8 cellular contexts compared by ENCODE assay signal in the genomic region with DNA sequence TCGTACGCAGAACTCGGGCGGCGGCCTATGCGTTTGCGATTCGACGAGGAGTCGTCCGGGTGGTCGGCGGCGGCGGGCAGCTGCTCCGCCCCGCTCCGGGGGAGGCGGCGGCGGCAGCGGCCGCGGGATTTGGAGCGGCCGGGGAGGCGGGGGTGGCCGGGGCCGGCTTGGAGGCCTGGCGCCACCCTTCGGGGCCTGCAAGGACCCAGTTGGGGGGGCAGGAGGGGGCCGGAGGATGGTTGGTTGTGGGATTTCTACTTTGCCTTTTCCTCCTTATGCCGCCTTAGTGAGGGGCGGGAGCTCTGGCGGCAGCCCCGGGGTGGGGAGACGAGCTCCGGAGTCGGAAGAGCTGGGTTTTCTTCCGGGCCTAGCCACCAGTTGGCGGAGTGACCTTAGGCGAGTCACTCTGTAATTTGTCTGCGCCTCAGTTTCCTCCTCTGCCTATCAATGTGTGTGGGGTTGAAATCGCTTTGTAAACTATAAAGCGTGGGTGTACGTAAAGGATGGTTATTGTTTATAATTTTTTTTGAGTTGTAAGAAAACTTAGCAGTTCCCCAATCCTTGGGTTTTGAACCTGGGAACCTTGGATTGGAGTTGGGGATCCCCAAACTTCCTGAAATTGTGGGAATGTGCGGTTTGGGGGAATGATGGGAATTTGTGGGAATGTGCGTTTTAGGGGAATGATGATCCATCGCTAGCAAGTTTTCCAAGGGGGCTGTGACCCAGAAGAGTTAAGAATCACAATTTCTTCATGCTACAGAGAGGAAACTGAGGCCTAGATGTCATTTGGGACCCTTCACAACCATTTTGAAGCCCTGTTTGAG. TPM values are rescaled to one million over a fixed set of nuclear protein-coding genes. Genes with fewer than 3 reads are reported as not detected.
DNase-seq lines count a peak whose midpoint lies in the region; ATAC-seq, FAIRE-seq and TF ChIP-seq lines count a peak whose summit lies in the region.

No MANE protein-coding gene starts in this region.

- no peak for FAIRE-seq in HepG2 (lab: Jason Lieb, UNC)

- H3K36me3 Mint-ChIP-seq in CD14-positive monocyte = peaks cover 38 to 40% of the 10 kb centered on the region in 2 donors
- H3K36me3 Mint-ChIP-seq in T-cell = peaks cover 59% of the 10 kb centered on the region

- peaks cover 62% of the 10 kb centered on the region for H3K4me1 ChIP-seq in HepG2 (ENCODE audit: insufficient read depth, low read length)

- H3K4me1 Mint-ChIP-seq in CD14-positive monocyte = peaks cover 34% of the 10 kb centered on the region
- peaks cover 26 to 68% (median 59%) of the 10 kb centered on the region in 3 donors for H3K4me1 Mint-ChIP-seq in T-cell

- H3K9me3 ChIP-seq in HepG2 (ENCODE audit: low read length) = no peaks in the 10 kb centered on the region

- H3K9ac ChIP-seq in HepG2 (ENCODE audit: insufficient read depth, low read depth, low read length) = peak overlapping the region; percentile 84

- peaks cover 18 to 61% (median 46%) of the 10 kb centered on the region in 7 donors for H3K9me3 Mint-ChIP-seq in CD14-positive monocyte
- peaks cover 7 to 47% (median 37%) of the 10 kb centered on the region in 3 donors for H3K9me3 Mint-ChIP-seq in T-cell

- CTCF ChIA-PET in T-cell (lab: Charles Lee) = interaction anchor here (0.6 to 1.9 kb wide), 8 partner anchors 30 to 335 kb away, joined by 3 to 6 read pairs (median 4); a partner anchor contains a TSS
- CTCF ChIA-PET in HepG2 (lab: Yijun Ruan, JAX; ENCODE audit: low intra/inter-chr PET ratio, low total read pairs) = no interaction called here

- peaks cover 3 to 34% of the 10 kb centered on the region in 2 experiments; a peak in 3 of 5 replicates for H3K36me3 ChIP-seq in HepG2 (replicated peaks in 1 of 2; ENCODE audit: control insufficient read depth in 1 of 2, insufficient read depth in 2 of 2, low read length in 2 of 2)

- peak overlapping the region; percentile 94 to 95 for H3K4me3 Mint-ChIP-seq in CD14-positive monocyte
- H3K4me3 Mint-ChIP-seq in T-cell = peak overlapping the region; percentile 90 to 91 (median 91)

- peak overlapping the region; percentile 85 to 99 (median 94) for H3K27ac Mint-ChIP-seq in CD14-positive monocyte
- H3K27ac Mint-ChIP-seq in T-cell = peak overlapping the region; percentile 68 to 70

- intact Hi-C loops in CD14-positive monocyte (cut with micrococcal nuclease) = loop anchor here (5.0 to 10.0 kb wide), 7 partner anchors 113 to 1505 kb away; a partner anchor contains a TSS
- intact Hi-C loops in HepG2 (cut with micrococcal nuclease; ENCODE audit: unreplicated experiment) = loop anchor here (5.0 kb wide), 2 partner anchors 88 to 113 kb away; a partner anchor contains a TSS

- H3K4me3 ChIP-seq in HepG2 (replicated peaks in 1 of 3; ENCODE audit: insufficient read depth in 1 of 3, low read depth in 2 of 3, low read length in 3 of 3) = peak overlapping the region; percentile 80 to 89 (median 88)

- H3K27me3 Mint-ChIP-seq in CD14-positive monocyte (ENCODE audit: low read depth in 3 of 3) (peaks cover 0 to 3% (median 0%) of the 10 kb centered on the region in 3 donors), T-cell (no peaks in the 10 kb centered on the region)

- peaks cover 77% of the 10 kb centered on the region for H3K79me2 ChIP-seq in HepG2 (ENCODE audit: insufficient read depth, low read length)

- DNase-seq in CD14-positive monocyte (ENCODE audit: low spot score) = peak; percentile 50
- peak in 18 of 34 experiments; percentile 9 to 40 (median 22) for DNase-seq in T-cell
- peak; percentile 12 for DNase-seq in cerebellar cortex (ENCODE audit: low spot score)
- DNase-seq in HepG2 (ENCODE audit: low spot score) = peak; percentile 12
- peak; percentile 56 for DNase-seq in stimulated activated CD8-positive, alpha-beta memory T cell treated with anti-CD3 and anti-CD28 coated beads, Interleukin-4, amount 100 ng/mL, for 48 hours
- DNase-seq in SHP77 treated with DMSO at 0.1 percent for 48 hours (lab: John Stamatoyannopoulos, UW) = no peak

- no peaks in the 10 kb centered on the region; a peak in 1 of 5 replicates for H3K27me3 ChIP-seq in HepG2 (ENCODE audit: control insufficient read depth in 1 of 2, insufficient read depth in 2 of 2, low read length in 2 of 2)

- peak overlapping the region; percentile 96 for H3K4me2 ChIP-seq in HepG2 (ENCODE audit: low read depth, low read length)

- TF ChIP-seq POLR2A in HepG2 (IDR thresholded peaks at IDR 0.05; ENCODE audit: insufficient read depth in 1 of 2, low read depth in 2 of 2, low read length in 2 of 2) = no peak

- TF ChIP-seq RAD21 in HepG2 (CRISPR knock-in tag; IDR thresholded peaks at IDR 0.05) = no peak

- 2% methylated on average over 15 of the region's 49 CpGs for WGBS in HepG2 (ENCODE audit: low lambda C conversion rate)

- in situ Hi-C loops in HepG2 (cut with HindIII; ENCODE audit: extremely low pct_ligation_motif_present, low pct_unique_long_range_greater_than_20kb) = loop anchor here (5.0 to 10.0 kb wide), 2 partner anchors 113 to 175 kb away; a partner anchor contains a TSS

- POLR2A ChIA-PET in T-cell (lab: Charles Lee) = interaction anchor here (0.6 to 1.0 kb wide), 4 partner anchors 14 to 380 kb away, joined by 3 to 5 read pairs (median 4); no protein-coding TSS in a partner anchor
- POLR2A ChIA-PET in HepG2 (lab: Yijun Ruan, JAX) = interaction anchor here (0.6 to 7.6 kb wide), 25 partner anchors 9 to 378 kb away, joined by 3 to 113 read pairs (median 4); a partner anchor contains a TSS

- TF ChIP-seq CTCF in CD14-positive monocyte (IDR thresholded peaks at IDR 0.05) = no peak
- TF ChIP-seq CTCF in HepG2 (CRISPR knock-in tag; IDR thresholded peaks at IDR 0.05) = no peak; the same call in 1 of the 2 replicates

- H3K27ac ChIP-seq in HepG2 (ENCODE audit: extremely low read length, insufficient read depth, low read length) = peak overlapping the region; percentile 84

- ATAC-seq in GM19324 (IDR thresholded peaks at IDR 0.05; ENCODE audit: low FRiP score, unreplicated experiment) (peak; percentile 41), HG03457 (IDR thresholded peaks at IDR 0.05; ENCODE audit: unreplicated experiment) (peak; percentile 20), T-cell (replicated peaks in 1 of 4) (peak; percentile 13 to 28 (median 18)), HepG2 (peak; percentile 31)

- TF ChIP-seq EP300 in HepG2 (IDR thresholded peaks at IDR 0.05; ENCODE audit: low read depth in 2 of 2, low read length in 2 of 2) = no peak
- TF ChIP-seq EP300 in HepG2 (CRISPR knock-in tag; IDR thresholded peaks at IDR 0.05; ENCODE audit: borderline replicate concordance) = no peak

- H2AFZ ChIP-seq in HepG2 (ENCODE audit: low read length) = no peak overlapping the region

- peaks cover 23% of the 10 kb centered on the region for H4K20me1 ChIP-seq in HepG2 (ENCODE audit: insufficient read depth, low read length)

- no TSS peak for BruUV-seq in HepG2 (replicated peaks; lab: Mats Ljungman, UMichigan)

RNA-seq across cellular contexts. Expression of a gene that starts 0.7 kb away (rescaled TPM):
- polyA plus RNA-seq in CD14-positive monocyte = 10 to 100 TPM in 1 of 2 donors, 1 to 10 TPM in 1; 9.9 to 13.9 TPM
- 100 to 1,000 TPM in 2 of 5 donors, 10 to 100 TPM in 3; 92.6 to 115 (median 94.8) TPM for total RNA-seq in T-cell
- total RNA-seq in HepG2 (2016; rRNA removed; fragmentation: Illumina TruSeq; extraction: Trizol) = 32.8 and 35.2 TPM in 2 replicates
- total RNA-seq in HepG2 (2016; cell fraction: cytosol; rRNA removed; fragmentation: Illumina TruSeq; extraction: Trizol; ENCODE audit: low read depth) = 5.6 TPM in 2 replicates
- total RNA-seq in HepG2 (2016; cell fraction: insoluble cytoplasmic fraction; rRNA removed; fragmentation: Illumina TruSeq; extraction: Trizol) = 29.2 and 33.7 TPM in 2 replicates
- 14.7 and 16.1 TPM in 2 replicates for total RNA-seq in HepG2 (2016; cell fraction: membrane; rRNA removed; fragmentation: Illumina TruSeq; extraction: Trizol)
- 83.8 and 92.0 TPM in 2 replicates for total RNA-seq in HepG2 (2016; cell fraction: nucleus; rRNA removed; fragmentation: Illumina TruSeq; extraction: Trizol)
- polyA plus RNA-seq in HepG2 (2011; rRNA removed) = 101 and 122 TPM in 2 replicates
- polyA plus RNA-seq in HepG2 (2011; cell fraction: cytosol; rRNA removed) = 31.0 and 49.1 TPM in 2 replicates
- polyA plus RNA-seq in HepG2 (2011; cell fraction: nucleus; rRNA removed) = 221 and 244 TPM in 2 replicates
- polyA plus RNA-seq in HepG2 (2012) = 49.1 and 54.7 TPM in 2 replicates
- polyA plus RNA-seq in HepG2 (2016; cell fraction: cytosol; fragmentation: Illumina TruSeq; extraction: Trizol; ENCODE audit: low read depth) = 2.9 and 3.1 TPM in 2 replicates
- polyA plus RNA-seq in HepG2 (2016; cell fraction: insoluble cytoplasmic fraction; fragmentation: Illumina TruSeq; extraction: Trizol; ENCODE audit: low read depth) = 37.7 TPM in 2 replicates
- 8.1 and 9.1 TPM in 2 replicates for polyA plus RNA-seq in HepG2 (2016; cell fraction: membrane; fragmentation: Illumina TruSeq; extraction: Trizol; ENCODE audit: low read depth)
- polyA plus RNA-seq in HepG2 (2016; cell fraction: nucleus; fragmentation: Illumina TruSeq; extraction: Trizol; ENCODE audit: insufficient read depth, low read depth) = 201 TPM in 2 replicates
- polyA minus RNA-seq in HepG2 (2011; rRNA and poly(A)+ RNA removed; ENCODE audit: low replicate concordance) = 56.5 and 73.9 TPM in 2 replicates
- polyA minus RNA-seq in HepG2 (2011; cell fraction: cytosol; rRNA and poly(A)+ RNA removed) = 31.0 and 37.3 TPM in 2 replicates
- 167 and 186 TPM in 2 replicates for polyA minus RNA-seq in HepG2 (2011; cell fraction: nucleus; rRNA and poly(A)+ RNA removed)

RNA-seq across cellular contexts. Expression of a gene that starts 1.2 kb away (rescaled TPM):
- 1 to 10 TPM; 2.1 to 2.4 TPM for polyA plus RNA-seq in CD14-positive monocyte
- 10 to 100 TPM; 33.6 to 49.1 (median 45.4) TPM for total RNA-seq in T-cell
- 18.3 and 28.2 TPM in 2 replicates for total RNA-seq in HepG2 (2016; rRNA removed; fragmentation: Illumina TruSeq; extraction: Trizol)
- total RNA-seq in HepG2 (2016; cell fraction: cytosol; rRNA removed; fragmentation: Illumina TruSeq; extraction: Trizol; ENCODE audit: low read depth) = 3.4 and 4.3 TPM in 2 replicates
- total RNA-seq in HepG2 (2016; cell fraction: insoluble cytoplasmic fraction; rRNA removed; fragmentation: Illumina TruSeq; extraction: Trizol) = 18.9 and 25.4 TPM in 2 replicates
- 10.0 and 14.7 TPM in 2 replicates for total RNA-seq in HepG2 (2016; cell fraction: membrane; rRNA removed; fragmentation: Illumina TruSeq; extraction: Trizol)
- total RNA-seq in HepG2 (2016; cell fraction: nucleus; rRNA removed; fragmentation: Illumina TruSeq; extraction: Trizol) = 27.6 and 33.4 TPM in 2 replicates
- polyA plus RNA-seq in HepG2 (2011; rRNA removed) = 11.9 and 17.8 TPM in 2 replicates
- 6.2 and 6.3 TPM in 2 replicates for polyA plus RNA-seq in HepG2 (2011; cell fraction: cytosol; rRNA removed)
- 24.9 and 45.2 TPM in 2 replicates for polyA plus RNA-seq in HepG2 (2011; cell fraction: nucleus; rRNA removed)
- 25.4 and 32.4 TPM in 2 replicates for polyA plus RNA-seq in HepG2 (2012)
- 1.6 and 2.2 TPM in 2 replicates for polyA plus RNA-seq in HepG2 (2016; cell fraction: cytosol; fragmentation: Illumina TruSeq; extraction: Trizol; ENCODE audit: low read depth)
- 25.6 and 32.0 TPM in 2 replicates for polyA plus RNA-seq in HepG2 (2016; cell fraction: insoluble cytoplasmic fraction; fragmentation: Illumina TruSeq; extraction: Trizol; ENCODE audit: low read depth)
- 5.2 and 5.5 TPM in 2 replicates for polyA plus RNA-seq in HepG2 (2016; cell fraction: membrane; fragmentation: Illumina TruSeq; extraction: Trizol; ENCODE audit: low read depth)
- polyA plus RNA-seq in HepG2 (2016; cell fraction: nucleus; fragmentation: Illumina TruSeq; extraction: Trizol; ENCODE audit: insufficient read depth, low read depth) = 67.7 and 78.0 TPM in 2 replicates
- 30.7 and 35.6 TPM in 2 replicates for polyA minus RNA-seq in HepG2 (2011; rRNA and poly(A)+ RNA removed; ENCODE audit: low replicate concordance)
- 18.7 and 21.0 TPM in 2 replicates for polyA minus RNA-seq in HepG2 (2011; cell fraction: cytosol; rRNA and poly(A)+ RNA removed)
- polyA minus RNA-seq in HepG2 (2011; cell fraction: nucleus; rRNA and poly(A)+ RNA removed) = 26.3 and 32.9 TPM in 2 replicates
